In the genomic region with DNA sequence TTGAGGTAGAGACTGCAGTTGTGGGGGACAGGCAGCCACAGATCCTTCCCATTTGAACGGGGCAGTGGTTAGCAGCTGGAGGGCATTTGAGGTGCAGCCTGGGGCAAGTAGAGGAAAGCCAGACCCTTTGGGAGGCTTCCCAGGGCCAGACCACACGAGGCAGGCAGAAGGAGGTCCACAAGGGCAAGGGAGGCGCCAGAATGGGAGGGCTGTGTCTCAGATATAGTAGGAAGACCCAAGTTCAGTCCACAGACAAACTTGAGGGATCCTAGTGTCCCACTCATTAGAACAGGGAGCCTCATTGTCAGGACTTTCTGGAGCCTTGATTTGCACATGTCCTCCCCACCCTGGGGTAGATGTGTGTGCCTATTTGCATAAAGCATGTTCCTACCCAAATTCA, we compare ENCODE assay signal across 21 cellular contexts.
DNase-seq lines count a peak whose midpoint lies in the region; ATAC-seq and TF ChIP-seq lines count a peak whose summit lies in the region.
"Had no signal": no experiment of that assay in that cellular context is flagged by ENCODE, and none has a peak within 500 bp of the region (broad histone marks: within the 10 kb centered on the region; RNA-seq: fewer than 3 reads in every experiment).

No MANE protein-coding gene starts in this region.

- no peaks in the 10 kb centered on the region for H3K36me3 Mint-ChIP-seq in activated naive CD8-positive, alpha-beta T cell treated with anti-CD3 and anti-CD28 coated beads, Interleukin-2, amount 10 ng/mL, durations not matched to agents 7 days and 5 days
- no peaks in the 10 kb centered on the region for H3K36me3 Mint-ChIP-seq in activated naive CD8-positive, alpha-beta T cell treated with anti-CD3 and anti-CD28 coated beads for 36 hours
- H3K36me3 Mint-ChIP-seq in nephron (ENCODE audit: low read depth) (no peaks in the 10 kb centered on the region), endothelial cell (ENCODE audit: low read depth, unreplicated experiment) (peaks cover 3% of the 10 kb centered on the region)
- H3K36me3 Mint-ChIP-seq: CD4-positive, CD25-positive, alpha-beta regulatory T cell had no signal

- H3K27ac ChIP-seq in skeletal muscle tissue (ENCODE audit: low read depth, low read length) (peak overlapping the region; percentile 70), A673 (ENCODE audit: low read depth, low read length, poor library complexity, severe bottlenecking) (no peak overlapping the region)

- ATAC-seq in activated naive CD8-positive, alpha-beta T cell treated with anti-CD3 and anti-CD28 coated beads, Interleukin-2, amount 10 ng/mL, durations not matched to agents 7 days and 5 days (ENCODE audit: low read depth), result no peak

- BruUV-seq in A673 (replicated peaks; lab: Mats Ljungman, UMichigan), result no TSS peak

- H3K4me1 ChIP-seq in skeletal muscle tissue (ENCODE audit: control insufficient read depth in 3 of 3, insufficient read depth in 3 of 3, low read length in 3 of 3), result peaks cover 21 to 39% (median 37%) of the 10 kb centered on the region in 3 donors
- H3K4me1 ChIP-seq in A673 (ENCODE audit: insufficient read depth, low read length, poor library complexity, severe bottlenecking), result no peaks in the 10 kb centered on the region

- no peak overlapping the region for H3K27ac Mint-ChIP-seq in activated naive CD8-positive, alpha-beta T cell treated with anti-CD3 and anti-CD28 coated beads, Interleukin-2, amount 10 ng/mL, durations not matched to agents 7 days and 5 days
- no peak overlapping the region for H3K27ac Mint-ChIP-seq in activated naive CD8-positive, alpha-beta T cell treated with anti-CD3 and anti-CD28 coated beads for 36 hours
- H3K27ac Mint-ChIP-seq in nephron, result peak overlapping the region in 2 of 3 experiments; percentile 63 to 75
- H3K27ac Mint-ChIP-seq in endothelial cell (ENCODE audit: unreplicated experiment), result no peak overlapping the region
- H3K27ac Mint-ChIP-seq: B cell; CD4-positive, CD25-positive, alpha-beta regulatory T cell had no signal

- H3K27me3 ChIP-seq in skeletal muscle tissue (ENCODE audit: control insufficient read depth in 3 of 3, insufficient read depth in 3 of 3, low read length in 3 of 3), result no peaks in the 10 kb centered on the region
- H3K27me3 ChIP-seq in A673 (replicated peaks; ENCODE audit: insufficient read depth, low read depth, low read length, poor library complexity), result no peaks in the 10 kb centered on the region

- CTCF ChIA-PET in A673 (lab: Charles Lee), result no interaction called here

- H3K4me3 ChIP-seq in skeletal muscle tissue (ENCODE audit: low read length in 3 of 3), result no peak overlapping the region
- H3K4me3 ChIP-seq in A673 (ENCODE audit: low read depth, low read length, poor library complexity, severe bottlenecking), result no peak overlapping the region

- intact Hi-C loops in A673 (cut with micrococcal nuclease; ENCODE audit: unreplicated experiment), result no loop called here

- no peak overlapping the region for H3K4me3 Mint-ChIP-seq in activated naive CD8-positive, alpha-beta T cell treated with anti-CD3 and anti-CD28 coated beads, Interleukin-2, amount 10 ng/mL, durations not matched to agents 7 days and 5 days
- no peak overlapping the region for H3K4me3 Mint-ChIP-seq in activated naive CD8-positive, alpha-beta T cell treated with anti-CD3 and anti-CD28 coated beads for 36 hours
- H3K4me3 Mint-ChIP-seq in nephron (no peak overlapping the region), endothelial cell (ENCODE audit: unreplicated experiment) (no peak overlapping the region)
- H3K4me3 Mint-ChIP-seq: B cell; CD4-positive, CD25-positive, alpha-beta regulatory T cell had no signal

- H3K9me3 ChIP-seq in skeletal muscle tissue (ENCODE audit: control insufficient read depth in 3 of 3, low read length in 3 of 3) (no peaks in the 10 kb centered on the region), A673 (ENCODE audit: low read depth, low read length, poor library complexity, severe bottlenecking) (no peaks in the 10 kb centered on the region)

- TF ChIP-seq CTCF in nephron (IDR thresholded peaks at IDR 0.05; ENCODE audit: unreplicated experiment in 3 of 3) (no peak), endothelial cell (IDR thresholded peaks at IDR 0.05; ENCODE audit: unreplicated experiment) (no peak), A673 (conservative IDR thresholded peaks at IDR 0.05; ENCODE audit: low read depth, low read length) (no peak)

- peak; percentile 16 for DNase-seq in activated naive CD8-positive, alpha-beta T cell treated with anti-CD3 and anti-CD28 coated beads, Interleukin-2, amount 10 ng/mL, durations not matched to agents 7 days and 5 days
- no peak for DNase-seq in activated naive CD8-positive, alpha-beta T cell treated with anti-CD3 and anti-CD28 coated beads for 36 hours
- DNase-seq in NCI-H526 treated with DMSO at 0.1 percent for 48 hours (lab: John Stamatoyannopoulos, UW) (peak; percentile 46), cerebellar nuclear complex (lab: John Stamatoyannopoulos, UW) (no peak), endothelial cell (ENCODE audit: low spot score) (no peak), A673 (ENCODE audit: low spot score) (no peak)
- DNase-seq: 8988T; CD4-positive, CD25-positive, alpha-beta regulatory T cell; COR-L47; DMS 273 treated with DMSO at 0.1 percent for 48 hours; H7; KBM-7; MV-4-11; NCI-H187; NCI-H2107; NCI-H510A; NCI-H82; SHP77 treated with DMSO at 0.1 percent for 48 hours had no signal

- no peaks in the 10 kb centered on the region for H3K4me1 Mint-ChIP-seq in activated naive CD8-positive, alpha-beta T cell treated with anti-CD3 and anti-CD28 coated beads, Interleukin-2, amount 10 ng/mL, durations not matched to agents 7 days and 5 days
- H3K4me1 Mint-ChIP-seq in activated naive CD8-positive, alpha-beta T cell treated with anti-CD3 and anti-CD28 coated beads for 36 hours, result no peaks in the 10 kb centered on the region
- H3K4me1 Mint-ChIP-seq in nephron (peaks cover 48% of the 10 kb centered on the region), endothelial cell (ENCODE audit: unreplicated experiment) (peaks cover 6% of the 10 kb centered on the region)
- H3K4me1 Mint-ChIP-seq: B cell; CD4-positive, CD25-positive, alpha-beta regulatory T cell had no signal

- H3K9ac ChIP-seq in skeletal muscle tissue (ENCODE audit: low read depth in 1 of 3, low read length in 3 of 3), result peak overlapping the region; percentile 25 to 76 (median 52)

- no peaks in the 10 kb centered on the region for H3K9me3 Mint-ChIP-seq in activated naive CD8-positive, alpha-beta T cell treated with anti-CD3 and anti-CD28 coated beads, Interleukin-2, amount 10 ng/mL, durations not matched to agents 7 days and 5 days
- H3K9me3 Mint-ChIP-seq in activated naive CD8-positive, alpha-beta T cell treated with anti-CD3 and anti-CD28 coated beads for 36 hours, result no peaks in the 10 kb centered on the region
- H3K9me3 Mint-ChIP-seq in nephron (no peaks in the 10 kb centered on the region), endothelial cell (ENCODE audit: unreplicated experiment) (no peaks in the 10 kb centered on the region)
- H3K9me3 Mint-ChIP-seq: CD4-positive, CD25-positive, alpha-beta regulatory T cell had no signal

- H3K36me3 ChIP-seq in skeletal muscle tissue (ENCODE audit: control insufficient read depth in 3 of 3, insufficient read depth in 3 of 3, low read length in 3 of 3) (no peaks in the 10 kb centered on the region), A673 (ENCODE audit: insufficient read depth, low read length, poor library complexity, severe bottlenecking) (no peaks in the 10 kb centered on the region)

- H3K27me3 Mint-ChIP-seq in activated naive CD8-positive, alpha-beta T cell treated with anti-CD3 and anti-CD28 coated beads, Interleukin-2, amount 10 ng/mL, durations not matched to agents 7 days and 5 days, result no peaks in the 10 kb centered on the region
- no peaks in the 10 kb centered on the region for H3K27me3 Mint-ChIP-seq in activated naive CD8-positive, alpha-beta T cell treated with anti-CD3 and anti-CD28 coated beads for 36 hours
- peaks cover 48% of the 10 kb centered on the region for H3K27me3 Mint-ChIP-seq in nephron (ENCODE audit: low read depth)
- H3K27me3 Mint-ChIP-seq in endothelial cell (ENCODE audit: unreplicated experiment), result peaks cover 5% of the 10 kb centered on the region

- POLR2A ChIA-PET in activated naive CD8-positive, alpha-beta T cell treated with anti-CD3 and anti-CD28 coated beads, Interleukin-2, amount 10 ng/mL, durations not matched to agents 7 days and 5 days (lab: Charles Lee), result no interaction called here
- POLR2A ChIA-PET in A673 (lab: Charles Lee; ENCODE audit: low non-redundant PET), result interaction anchor here (0.6 kb wide), 1 partner anchor 12 kb away, joined by 3 read pairs; no protein-coding TSS in a partner anchor

Comparison
In these comparisons a context has a peak if more than half of its experiments do, and no peak if none do; other contexts are left out.
1. DNase-seq: peak in activated naive CD8-positive, alpha-beta T cell treated with anti-CD3 and anti-CD28 coated beads, Interleukin-2, amount 10 ng/mL, durations not matched to agents 7 days and 5 days (single experiment) and NCI-H526 treated with DMSO at 0.1 percent for 48 hours (single experiment); none in activated naive CD8-positive, alpha-beta T cell treated with anti-CD3 and anti-CD28 coated beads for 36 hours (single experiment), cerebellar nuclear complex (0 of 2), endothelial cell (single experiment) and A673 (single experiment).
2. H3K27ac Mint-ChIP-seq: peak in nephron (2 of 3); none in activated naive CD8-positive, alpha-beta T cell treated with anti-CD3 and anti-CD28 coated beads, Interleukin-2, amount 10 ng/mL, durations not matched to agents 7 days and 5 days (single experiment), activated naive CD8-positive, alpha-beta T cell treated with anti-CD3 and anti-CD28 coated beads for 36 hours (single experiment) and endothelial cell (single experiment).